9 cellular contexts compared by ENCODE assay signal in genomic region chr2:219059725-219060682, GRCh38. TPM values are rescaled to one million over a fixed set of nuclear protein-coding genes. Genes with fewer than 3 reads are reported as not detected.
DNase-seq lines count a peak whose midpoint lies in the region; ATAC-seq and TF ChIP-seq lines count a peak whose summit lies in the region.
"Had no signal": no experiment of that assay in that cellular context is flagged by ENCODE, and none has a peak within 500 bp of the region (broad histone marks: within the 10 kb centered on the region; RNA-seq: fewer than 3 reads in every experiment).

No MANE protein-coding gene starts in this region.

- no peak for TF ChIP-seq POLR2A in breast epithelium (IDR thresholded peaks at IDR 0.05)

- TF ChIP-seq CTCF in CD4-positive, alpha-beta T cell (IDR thresholded peaks at IDR 0.05) = no peak
- TF ChIP-seq CTCF in breast epithelium (IDR thresholded peaks at IDR 0.05) = no peak
- no peak for TF ChIP-seq CTCF in nephron progenitor cell (IDR thresholded peaks at IDR 0.05)

- H3K4me1 ChIP-seq in breast epithelium = peaks cover 4 to 26% of the 10 kb centered on the region in 2 donors

- POLR2A ChIA-PET in CD4-positive, alpha-beta T cell (lab: Charles Lee) = interaction anchor here (1.1 kb wide), 1 partner anchor 19 kb away, joined by 4 read pairs; the partner anchor contains the start of gene CFAP65
- POLR2A ChIA-PET in HEK293T (lab: Yijun Ruan, JAX) = no interaction called here

- H3K36me3 Mint-ChIP-seq in CD4-positive, alpha-beta T cell (ENCODE audit: low read depth) = no peaks in the 10 kb centered on the region
- H3K36me3 Mint-ChIP-seq in nephron progenitor cell (ENCODE audit: low read depth) = no peaks in the 10 kb centered on the region

- no peak overlapping the region for H3K27ac ChIP-seq in CD4-positive, alpha-beta T cell (ENCODE audit: low read depth, low read length)
- H3K27ac ChIP-seq in breast epithelium = no peak overlapping the region

- no peaks in the 10 kb centered on the region for H3K36me3 ChIP-seq in breast epithelium

- peak overlapping the region; percentile 67 for H3K4me3 Mint-ChIP-seq in CD4-positive, alpha-beta T cell
- no peak overlapping the region for H3K4me3 Mint-ChIP-seq in nephron progenitor cell

- H3K9me3 Mint-ChIP-seq in CD4-positive, alpha-beta T cell = no peaks in the 10 kb centered on the region
- H3K9me3 Mint-ChIP-seq in nephron progenitor cell = no peaks in the 10 kb centered on the region

- H3K27me3 ChIP-seq in CD4-positive, alpha-beta T cell (ENCODE audit: control insufficient read depth, insufficient read depth, low read length) = peaks cover 77% of the 10 kb centered on the region
- H3K27me3 ChIP-seq in breast epithelium = peaks cover 3 to 91% of the 10 kb centered on the region in 2 donors

- H3K9me3 ChIP-seq in CD4-positive, alpha-beta T cell (ENCODE audit: control insufficient read depth, low read length) = no peaks in the 10 kb centered on the region
- no peaks in the 10 kb centered on the region for H3K9me3 ChIP-seq in breast epithelium

- H3K27me3 Mint-ChIP-seq in CD4-positive, alpha-beta T cell = peaks cover 83% of the 10 kb centered on the region
- peaks cover 93% of the 10 kb centered on the region for H3K27me3 Mint-ChIP-seq in nephron progenitor cell (ENCODE audit: low read depth, poor library complexity)

- H3K4me3 ChIP-seq in breast epithelium = peak overlapping the region in 2 of 3 donors; percentile 26 to 60

- peak in 1 of 10 experiments; percentile 5 for DNase-seq in CD4-positive, alpha-beta T cell
- DNase-seq in HEK293T (ENCODE audit: extremely low spot score) (peak; percentile 18), breast epithelium (ENCODE audit: low spot score in 2 of 2) (no peak), nephron progenitor cell (peak; percentile 48), NCI-H2196 (lab: John Stamatoyannopoulos, UW; ENCODE audit: unreplicated experiment) (no peak), T-helper 1 cell (no peak), H4 (ENCODE audit: low spot score) (no peak)

- H3K27ac Mint-ChIP-seq in CD4-positive, alpha-beta T cell = no peak overlapping the region
- H3K27ac Mint-ChIP-seq in nephron progenitor cell = no peak overlapping the region

- CTCF ChIA-PET in CD4-positive, alpha-beta T cell (lab: Charles Lee) = interaction anchor here (1.1 to 1.7 kb wide), 3 partner anchors 51 to 235 kb away, joined by 3 to 9 read pairs (median 4); no protein-coding TSS in a partner anchor
- CTCF ChIA-PET in HEK293T (lab: Yijun Ruan, JAX) = interaction anchor here (0.6 to 3.4 kb wide), 6 partner anchors 12 to 140 kb away, joined by 3 to 15 read pairs (median 6); no protein-coding TSS in a partner anchor

- intact Hi-C loops in CD4-positive, alpha-beta T cell (cut with DNase I, micrococcal nuclease) = loop anchor here (2.0 to 10.0 kb wide), 4 partner anchors 152 to 295 kb away; no protein-coding TSS in a partner anchor
- intact Hi-C loops in breast epithelium (cut with DNase I; ENCODE audit: low total_unique reads) = no loop called here

- peaks cover 20% of the 10 kb centered on the region for H3K4me1 Mint-ChIP-seq in CD4-positive, alpha-beta T cell (ENCODE audit: low read depth)
- H3K4me1 Mint-ChIP-seq in nephron progenitor cell = no peaks in the 10 kb centered on the region

- no peak for ATAC-seq in CD4-positive, alpha-beta T cell (ENCODE audit: poor library complexity)
- no peak for ATAC-seq in GM18867 (IDR thresholded peaks at IDR 0.05; ENCODE audit: unreplicated experiment)

TF ChIP-seq in HEK293T, 16 proteins besides CTCF, POLR2A, EP300 and RAD21:
- TF ChIP-seq FOXK2 (IDR thresholded peaks at IDR 0.05) (no peak), SP1 (IDR thresholded peaks at IDR 0.05) (no peak), NFRKB (IDR thresholded peaks at IDR 0.05) (no peak), FOXA1 (IDR thresholded peaks at IDR 0.05) (no peak), BHLHE40 (IDR thresholded peaks at IDR 0.05; ENCODE audit: borderline replicate concordance) (no peak), ELF4 (IDR thresholded peaks at IDR 0.05) (no peak), ZNF384 (IDR thresholded peaks at IDR 0.05) (no peak), PKNOX1 (IDR thresholded peaks at IDR 0.05) (no peak), LEF1 (IDR thresholded peaks at IDR 0.05; ENCODE audit: borderline replicate concordance) (no peak), SUZ12 (IDR thresholded peaks at IDR 0.05) (no peak), CTBP1 (IDR thresholded peaks at IDR 0.05; ENCODE audit: borderline replicate concordance) (no peak), TARDBP (IDR thresholded peaks at IDR 0.05) (no peak), HDGF (IDR thresholded peaks at IDR 0.05; ENCODE audit: borderline replicate concordance) (no peak), ARNT (IDR thresholded peaks at IDR 0.05) (no peak), L3MBTL2 (conservative IDR thresholded peaks at IDR 0.05) (no peak)

RNA-seq across cellular contexts. Expression of gene IHH, which starts 0.7 kb away (rescaled TPM):
- not detected for total RNA-seq in CD4-positive, alpha-beta T cell
- total RNA-seq in breast epithelium = under 1 TPM in 2 of 3 donors, not detected in 1; 0.16 to 0.66 TPM
- not detected in 2 replicates for total RNA-seq in H4 (2014; rRNA removed; shearing (Covaris generic))
- total RNA-seq: fibroblast of villous mesenchyme had no signal

RNA-seq across cellular contexts. Expression of gene CFAP65, which starts 18.7 kb away (rescaled TPM):
- not detected for total RNA-seq in CD4-positive, alpha-beta T cell
- under 1 TPM in 1 of 3 donors, not detected in 2; 0.33 TPM for total RNA-seq in breast epithelium
- total RNA-seq in H4 (2014; rRNA removed; shearing (Covaris generic)) = 0.10 TPM in 1 of 2 replicates, not detected in the other
- total RNA-seq: fibroblast of villous mesenchyme had no signal

Comparison
In these comparisons a context has a peak if more than half of its experiments do, and no peak if none do; other contexts are left out.
1. DNase-seq: peak in HEK293T (single experiment) and nephron progenitor cell (single experiment); none in breast epithelium (0 of 2), NCI-H2196 (single experiment), T-helper 1 cell (0 of 5) and H4 (single experiment).